In genomic region chr17:75845933-75846700, GRCh38 we compare ENCODE assay signal across 1 cellular context.
TF ChIP-seq lines count a peak whose summit lies in the region.

No MANE protein-coding gene starts in this region.

TF ChIP-seq in K562, 482 proteins besides CTCF, POLR2A, EP300 and RAD21:
- TF ChIP-seq CSDE1 (IDR thresholded peaks at IDR 0.05) (no peak), RBFOX2 (IDR thresholded peaks at IDR 0.05; ENCODE audit: low read depth, low read length) (peak; percentile 28; the same call in 1 of the 2 replicates), IRF9 (tag; IDR thresholded peaks at IDR 0.05) (no peak), U2AF2 (optimal IDR thresholded peaks at IDR 0.05; ENCODE audit: low read depth, low read length) (no peak), KDM4B (IDR thresholded peaks at IDR 0.05; ENCODE audit: borderline replicate concordance in 2 of 2, low read depth in 1 of 2) (0 out of 4 replicates have a peak, but pooled peaks of 1 of the 2 experiments have one; percentile 34), KLF1 (tag; IDR thresholded peaks at IDR 0.05) (no peak), CBFB (CRISPR knock-in tag; IDR thresholded peaks at IDR 0.05) (0 out of 2 replicates have a peak, but pooled peaks have one; percentile 57), CBX2 (IDR thresholded peaks at IDR 0.05; ENCODE audit: insufficient read depth, low read length, poor library complexity, severe bottlenecking) (no peak), MED1 (CRISPR knock-in tag; IDR thresholded peaks at IDR 0.05; ENCODE audit: borderline replicate concordance) (no peak), POLR2G (IDR thresholded peaks at IDR 0.05; ENCODE audit: low read depth, low read length) (peak; percentile 42), SMAD1 (IDR thresholded peaks at IDR 0.05; ENCODE audit: low read depth, low read length, partially characterized antibody) (no peak), FUS (optimal IDR thresholded peaks at IDR 0.05; ENCODE audit: low read depth, low read length) (no peak)
- TF ChIP-seq, protein P1, sequence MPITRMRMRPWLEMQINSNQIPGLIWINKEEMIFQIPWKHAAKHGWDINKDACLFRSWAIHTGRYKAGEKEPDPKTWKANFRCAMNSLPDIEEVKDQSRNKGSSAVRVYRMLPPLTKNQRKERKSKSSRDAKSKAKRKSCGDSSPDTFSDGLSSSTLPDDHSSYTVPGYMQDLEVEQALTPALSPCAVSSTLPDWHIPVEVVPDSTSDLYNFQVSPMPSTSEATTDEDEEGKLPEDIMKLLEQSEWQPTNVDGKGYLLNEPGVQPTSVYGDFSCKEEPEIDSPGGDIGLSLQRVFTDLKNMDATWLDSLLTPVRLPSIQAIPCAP (CRISPR knock-in tag; IDR thresholded peaks at IDR 0.05; ENCODE audit: borderline replicate concordance): no peak
- TF ChIP-seq, protein P2, sequence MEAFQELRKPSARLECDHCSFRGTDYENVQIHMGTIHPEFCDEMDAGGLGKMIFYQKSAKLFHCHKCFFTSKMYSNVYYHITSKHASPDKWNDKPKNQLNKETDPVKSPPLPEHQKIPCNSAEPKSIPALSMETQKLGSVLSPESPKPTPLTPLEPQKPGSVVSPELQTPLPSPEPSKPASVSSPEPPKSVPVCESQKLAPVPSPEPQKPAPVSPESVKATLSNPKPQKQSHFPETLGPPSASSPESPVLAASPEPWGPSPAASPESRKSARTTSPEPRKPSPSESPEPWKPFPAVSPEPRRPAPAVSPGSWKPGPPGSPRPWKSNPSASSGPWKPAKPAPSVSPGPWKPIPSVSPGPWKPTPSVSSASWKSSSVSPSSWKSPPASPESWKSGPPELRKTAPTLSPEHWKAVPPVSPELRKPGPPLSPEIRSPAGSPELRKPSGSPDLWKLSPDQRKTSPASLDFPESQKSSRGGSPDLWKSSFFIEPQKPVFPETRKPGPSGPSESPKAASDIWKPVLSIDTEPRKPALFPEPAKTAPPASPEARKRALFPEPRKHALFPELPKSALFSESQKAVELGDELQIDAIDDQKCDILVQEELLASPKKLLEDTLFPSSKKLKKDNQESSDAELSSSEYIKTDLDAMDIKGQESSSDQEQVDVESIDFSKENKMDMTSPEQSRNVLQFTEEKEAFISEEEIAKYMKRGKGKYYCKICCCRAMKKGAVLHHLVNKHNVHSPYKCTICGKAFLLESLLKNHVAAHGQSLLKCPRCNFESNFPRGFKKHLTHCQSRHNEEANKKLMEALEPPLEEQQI (IDR thresholded peaks at IDR 0.05): no peak
TF ChIP-seq in K562: peak in this region for 4.
